Comparison of ENCODE assay signal across 8 cellular contexts in genomic region chrX:24647257-24648058, GRCh38. TPM values are rescaled to one million over a fixed set of nuclear protein-coding genes. Genes with fewer than 3 reads are reported as not detected.
A peak's percentile ranks its signal among the peaks of the same experiment; 100 is the strongest.
DNase-seq lines count a peak whose midpoint lies in the region; ATAC-seq and TF ChIP-seq lines count a peak whose summit lies in the region.

Gene PCYT1B, minus strand, starts transcription at chrX:24647347. Its CDS starts 242 bp downstream, at chrX:24647105.

- TF ChIP-seq CTCF in 22Rv1 (IDR thresholded peaks at IDR 0.05): no peak
- no peak for TF ChIP-seq CTCF in RWPE1 (conservative IDR thresholded peaks at IDR 0.05; ENCODE audit: low read depth)
- TF ChIP-seq CTCF in fibroblast of villous mesenchyme (IDR thresholded peaks at IDR 0.05; ENCODE audit: insufficient read depth, low read depth, low read length): no peak

- DNase-seq in RWPE1 (ENCODE audit: low spot score): peak; percentile 6
- DNase-seq in activated gamma-delta T cell treated with anti-CD3 and anti-CD28 coated beads, Interleukin-2, amount 50 U/mL, for 16 hours (ENCODE audit: low read depth): peak; percentile 15
- peak; percentile 60 for DNase-seq in fibroblast of villous mesenchyme (ENCODE audit: low read depth)

- H3K27ac ChIP-seq in 22Rv1: peak within 1 kb of the TSS; percentile 34; the same call in 1 of the 2 replicates
- H3K27ac ChIP-seq in HUES48 (ENCODE audit: low read depth, low read length): peak within 1 kb of the TSS; percentile 94
- no peak within 1 kb of the TSS for H3K27ac ChIP-seq in RWPE1

- ATAC-seq in GM19025 (IDR thresholded peaks at IDR 0.05; ENCODE audit: low read depth, unreplicated experiment): peak; percentile 80

- peaks cover 16% of the 10 kb centered on the region for H3K4me1 Mint-ChIP-seq in stimulated activated naive CD8-positive, alpha-beta T cell treated with anti-CD3 and anti-CD28 coated beads, Interleukin-15, Interleukin-2, amounts not matched to agents 100 ng/mL and 50 ng/mL, for 24 hours (ENCODE audit: low read depth)

- H3K4me1 ChIP-seq in HUES48 (ENCODE audit: control insufficient read depth, insufficient read depth, low read length): peaks cover 30% of the 10 kb centered on the region
- H3K4me1 ChIP-seq in neuron (ENCODE audit: insufficient read depth, low read length): peaks cover 6% of the 10 kb centered on the region

- H3K4me3 ChIP-seq in HUES48 (ENCODE audit: low read depth, low read length) (peak within 1 kb of the TSS; percentile 59), fibroblast of villous mesenchyme (ENCODE audit: low read depth, low read length) (peak within 1 kb of the TSS; percentile 25), neuron (ENCODE audit: low read length) (peak within 1 kb of the TSS; percentile 23)

- no peaks in the 10 kb centered on the region for H3K9me3 ChIP-seq in HUES48 (ENCODE audit: control insufficient read depth, insufficient read depth, low read length)
- H3K9me3 ChIP-seq in neuron (ENCODE audit: low read length): no peaks in the 10 kb centered on the region

- H3K36me3 ChIP-seq in HUES48 (ENCODE audit: control insufficient read depth, insufficient read depth, low read length): peaks cover 3% of the 10 kb centered on the region; the same call in 1 of the 2 replicates
- no peaks in the 10 kb centered on the region for H3K36me3 ChIP-seq in neuron (ENCODE audit: insufficient read depth, low read length)

- H3K9ac ChIP-seq in HUES48 (ENCODE audit: low read depth, low read length): peak within 1 kb of the TSS; percentile 69

- no peaks in the 10 kb centered on the region for H3K36me3 Mint-ChIP-seq in stimulated activated naive CD8-positive, alpha-beta T cell treated with anti-CD3 and anti-CD28 coated beads, Interleukin-15, Interleukin-2, amounts not matched to agents 100 ng/mL and 50 ng/mL, for 24 hours (ENCODE audit: low read depth)

- H3K27me3 Mint-ChIP-seq in stimulated activated naive CD8-positive, alpha-beta T cell treated with anti-CD3 and anti-CD28 coated beads, Interleukin-15, Interleukin-2, amounts not matched to agents 100 ng/mL and 50 ng/mL, for 24 hours: peaks cover 27% of the 10 kb centered on the region

- no peak within 1 kb of the TSS for H3K27ac Mint-ChIP-seq in stimulated activated naive CD8-positive, alpha-beta T cell treated with anti-CD3 and anti-CD28 coated beads, Interleukin-15, Interleukin-2, amounts not matched to agents 100 ng/mL and 50 ng/mL, for 24 hours

- H3K27me3 ChIP-seq in HUES48 (ENCODE audit: control insufficient read depth, insufficient read depth, low read length) (no peaks in the 10 kb centered on the region), neuron (ENCODE audit: insufficient read depth, low read length) (no peaks in the 10 kb centered on the region)

- H3K4me3 Mint-ChIP-seq in stimulated activated naive CD8-positive, alpha-beta T cell treated with anti-CD3 and anti-CD28 coated beads, Interleukin-15, Interleukin-2, amounts not matched to agents 100 ng/mL and 50 ng/mL, for 24 hours: peak within 1 kb of the TSS; percentile 56

- POLR2A ChIA-PET in RWPE1 (lab: Yijun Ruan, JAX; ENCODE audit: low non-redundant PET): no interaction called here

- H3K9me3 Mint-ChIP-seq in stimulated activated naive CD8-positive, alpha-beta T cell treated with anti-CD3 and anti-CD28 coated beads, Interleukin-15, Interleukin-2, amounts not matched to agents 100 ng/mL and 50 ng/mL, for 24 hours: no peaks in the 10 kb centered on the region

- CTCF ChIA-PET in RWPE1 (lab: Yijun Ruan, JAX): no interaction called here

- no peak within 1 kb of the TSS for H2AFZ ChIP-seq in neuron (ENCODE audit: low read depth, low read length)

RNA-seq across cellular contexts. Expression of gene PCYT1B, which starts in this region (rescaled TPM):
- total RNA-seq in fibroblast of villous mesenchyme: 0.64 and 0.86 TPM in 2 replicates

Comparison
In these comparisons a context has a peak if more than half of its experiments do, and no peak if none do; other contexts are left out.
1. Peak in DNase-seq and H3K4me3 ChIP-seq in fibroblast of villous mesenchyme; RNA of the gene not detected or under 1 TPM.
2. DNase-seq: peak in every context shown above with its lines; median percentile 60 in fibroblast of villous mesenchyme; 15 in activated gamma-delta T cell treated with anti-CD3 and anti-CD28 coated beads, Interleukin-2, amount 50 U/mL, for 16 hours; 6 in RWPE1.